27 cellular contexts compared by ENCODE assay signal in genomic region chr3:3765661-3766060, GRCh38. TPM values are rescaled to one million over a fixed set of nuclear protein-coding genes. Genes with fewer than 3 reads are reported as not detected.
DNase-seq lines count a peak whose midpoint lies in the region; ATAC-seq, FAIRE-seq and TF ChIP-seq lines count a peak whose summit lies in the region.
"Had no signal": no experiment of that assay in that cellular context is flagged by ENCODE, and none has a peak within 500 bp of the region (broad histone marks: within the 10 kb centered on the region; RNA-seq: fewer than 3 reads in every experiment).

No MANE protein-coding gene starts in this region.

- ATAC-seq in GM23338 (no peak), psoas muscle (peak; percentile 69 to 91 (median 86)), GM18517 (IDR thresholded peaks at IDR 0.05; ENCODE audit: unreplicated experiment) (no peak), HG02763 (IDR thresholded peaks at IDR 0.05; ENCODE audit: unreplicated experiment) (no peak)
- ATAC-seq: Panc1 had no signal

- H4K20me1 ChIP-seq in GM23338 (replicated peaks; ENCODE audit: insufficient read depth), result no peaks in the 10 kb centered on the region
- H4K20me1 ChIP-seq: BLaER1 had no signal

- no peaks in the 10 kb centered on the region; the same call in 2 of the 3 replicates for H3K36me3 Mint-ChIP-seq in GM23338 (ENCODE audit: low read depth)
- H3K36me3 Mint-ChIP-seq: CD4-positive, CD25-positive, alpha-beta regulatory T cell; IgD-negative memory B cell had no signal

- intact Hi-C loops in psoas muscle (cut with DNase I), result no loop called here

- H3K27ac ChIP-seq in GM23338 (ENCODE audit: low read depth) (no peak overlapping the region), psoas muscle (no peak overlapping the region)
- H3K27ac ChIP-seq: BLaER1, HL-60, KMS-11, RWPE1 had no signal

- H3K4me3 Mint-ChIP-seq in GM23338, result no peak overlapping the region
- H3K4me3 Mint-ChIP-seq: CD4-positive, CD25-positive, alpha-beta regulatory T cell; IgD-negative memory B cell had no signal

- DNase-seq in GM23338 (ENCODE audit: low spot score) (no peak), NCI-H69 (lab: John Stamatoyannopoulos, UW) (peak; percentile 68), bronchial epithelial cell (ENCODE audit: low read depth) (no peak), psoas muscle (no peak)
- no peak for DNase-seq in stimulated activated CD4-positive, alpha-beta T cell treated with anti-CD3 and anti-CD28 coated beads, Interleukin-4, amount 100 ng/mL, for 4 hours
- DNase-seq: CD4-positive, CD25-positive, alpha-beta regulatory T cell; GOT3; HCEC 1CT; MM.1S; NCI-H1694 treated with DMSO at 0.1 percent for 48 hours; NCI-H2081; NCI-H446; NCI-H524 treated with DMSO at 0.1 percent for 48 hours; NCI-H82; SHP77 had no signal

- no peaks in the 10 kb centered on the region for H3K9me3 ChIP-seq in psoas muscle
- H3K9me3 ChIP-seq: BLaER1 had no signal

- TF ChIP-seq CTCF in GM23338 (conservative IDR thresholded peaks at IDR 0.05; ENCODE audit: low read depth in 2 of 2) (no peak), bronchial epithelial cell (IDR thresholded peaks at IDR 0.05; ENCODE audit: insufficient read depth, low read length, severe bottlenecking) (no peak), psoas muscle (IDR thresholded peaks at IDR 0.05) (no peak)

- H3K36me3 ChIP-seq in GM23338 (ENCODE audit: insufficient read depth), result no peaks in the 10 kb centered on the region
- no peaks in the 10 kb centered on the region for H3K36me3 ChIP-seq in bronchial epithelial cell (ENCODE audit: control insufficient read depth, insufficient read depth, low read length)
- H3K36me3 ChIP-seq in psoas muscle (ENCODE audit: insufficient read depth in 1 of 2, low read depth in 1 of 2), result no peaks in the 10 kb centered on the region
- H3K36me3 ChIP-seq: BLaER1 had no signal

- H3K27me3 ChIP-seq in GM23338 (ENCODE audit: insufficient read depth) (no peaks in the 10 kb centered on the region), bronchial epithelial cell (ENCODE audit: control insufficient read depth, insufficient read depth, low read length) (no peaks in the 10 kb centered on the region), psoas muscle (ENCODE audit: insufficient read depth in 3 of 3, low read length in 2 of 3) (no peaks in the 10 kb centered on the region)
- H3K27me3 ChIP-seq: BLaER1 had no signal

- WGBS in psoas muscle, 3 donors, result 27 to 36% (median 31%) methylated on average over 4 of the region's 4 CpGs

- peaks cover 79% of the 10 kb centered on the region for H3K9me3 Mint-ChIP-seq in GM23338
- H3K9me3 Mint-ChIP-seq: IgD-negative memory B cell had no signal

- no peak overlapping the region for H3K4me2 ChIP-seq in GM23338
- H3K4me2 ChIP-seq: BLaER1, KMS-11 had no signal

- H3K27me3 Mint-ChIP-seq in GM23338 (ENCODE audit: insufficient read depth, low read depth, poor library complexity), result no peaks in the 10 kb centered on the region
- H3K27me3 Mint-ChIP-seq: CD4-positive, CD25-positive, alpha-beta regulatory T cell; IgD-negative memory B cell had no signal

- peaks cover 4% of the 10 kb centered on the region for H3K4me1 ChIP-seq in GM23338 (ENCODE audit: insufficient read depth)
- H3K4me1 ChIP-seq in psoas muscle, result peaks cover 6% of the 10 kb centered on the region
- H3K4me1 ChIP-seq: BLaER1 had no signal

- H3K4me1 Mint-ChIP-seq in GM23338, result peaks cover 8% of the 10 kb centered on the region; the same call in 2 of the 3 replicates
- H3K4me1 Mint-ChIP-seq: CD4-positive, CD25-positive, alpha-beta regulatory T cell; IgD-negative memory B cell had no signal

- no peaks in the 10 kb centered on the region for H3K9me2 ChIP-seq in GM23338 (ENCODE audit: insufficient read depth)

- H3K79me2 ChIP-seq in GM23338 (replicated peaks; ENCODE audit: insufficient read depth), result no peaks in the 10 kb centered on the region

- no peak overlapping the region for H3K4me3 ChIP-seq in GM23338
- no peak overlapping the region for H3K4me3 ChIP-seq in bronchial epithelial cell (ENCODE audit: low read depth, low read length)
- H3K4me3 ChIP-seq in psoas muscle, result no peak overlapping the region
- H3K4me3 ChIP-seq: BLaER1 had no signal

- peak; percentile 32 for FAIRE-seq in bronchial epithelial cell (lab: Jason Lieb, UNC)
- FAIRE-seq: A204.1, D721Med had no signal

- H3K27ac Mint-ChIP-seq in GM23338, result no peak overlapping the region
- H3K27ac Mint-ChIP-seq: CD4-positive, CD25-positive, alpha-beta regulatory T cell; IgD-negative memory B cell had no signal

- H2AFZ ChIP-seq in GM23338, result peak overlapping the region; percentile 38; the same call in 1 of the 2 replicates

- H3F3A ChIP-seq in GM23338 (replicated peaks; ENCODE audit: low read depth), result no peaks in the 10 kb centered on the region

TF ChIP-seq in GM23338, 12 proteins besides CTCF, POLR2A, EP300 and RAD21 (continues in another document):
- no peak for TF ChIP-seq EZH2phosphoT487 (IDR thresholded peaks at IDR 0.05; ENCODE audit: unreplicated experiment)
- TF ChIP-seq ZNF331 (CRISPR knock-in tag; IDR thresholded peaks at IDR 0.05; ENCODE audit: low read depth), result no peak
- TF ChIP-seq STAT1 (IDR thresholded peaks at IDR 0.05; ENCODE audit: unreplicated experiment), result no peak
- TF ChIP-seq NANOG (IDR thresholded peaks at IDR 0.05; ENCODE audit: borderline replicate concordance), result no peak
- TF ChIP-seq JUNB (IDR thresholded peaks at IDR 0.05; ENCODE audit: unreplicated experiment), result no peak
- no peak for TF ChIP-seq ZNF462 (CRISPR knock-in tag; IDR thresholded peaks at IDR 0.05)
- TF ChIP-seq ETS1 (IDR thresholded peaks at IDR 0.05), result no peak

RNA-seq across cellular contexts. Expression of gene LRRN1, which starts 33.6 kb away (rescaled TPM):
- 157 and 172 TPM in 2 replicates for total RNA-seq in GM23338 (2014; rRNA removed; shearing (Covaris generic))
- polyA plus RNA-seq in GM23338 (2016; fragmentation: Nextera tagmentation; extraction: Ambion mirVana), result 76.4 and 85.7 TPM in 2 replicates
- 0.26 TPM in 2 replicates for total RNA-seq in bronchial epithelial cell
- total RNA-seq in psoas muscle, result 10 to 100 TPM in 1 of 4 donors, 1 to 10 TPM in 3; 5.1 to 12.6 (median 8.0) TPM
- polyA plus RNA-seq in psoas muscle, result 1 to 10 TPM in 2 of 3 donors, under 1 TPM in 1; 0.29 to 3.2 (median 1.5) TPM
- total RNA-seq: OCI-LY7 had no signal
- polyA plus RNA-seq: AG04450 had no signal

Comparison
In these comparisons a context has a peak if more than half of its experiments do, and no peak if none do; other contexts are left out.
1. ATAC-seq: peak in psoas muscle (4 of 4); none in GM23338 (single experiment), GM18517 (single experiment) and HG02763 (single experiment).
2. RNA of gene LRRN1, which starts 33.6 kb away (total RNA-seq): 157 to 172 TPM in GM23338; 5.1 to 12.6 TPM in psoas muscle and 0.26 TPM in bronchial epithelial cell; every median in the first group is over 10 times any median in the second.